9 cellular contexts compared by ENCODE assay signal in genomic region chr3:44584646-44585501, GRCh38. TPM values are rescaled to one million over a fixed set of nuclear protein-coding genes. Genes with fewer than 3 reads are reported as not detected.
DNase-seq lines count a peak whose midpoint lies in the region; ATAC-seq and TF ChIP-seq lines count a peak whose summit lies in the region.
"Had no signal": no experiment of that assay in that cellular context is flagged by ENCODE, and none has a peak within 500 bp of the region (broad histone marks: within the 10 kb centered on the region; RNA-seq: fewer than 3 reads in every experiment).

Gene ZNF660 (plus strand): TSS chr3:44584964. CDS start chr3:44594194, 9,230 bp downstream.

- peak; percentile 54 for ATAC-seq in GM21381 (IDR thresholded peaks at IDR 0.05; ENCODE audit: unreplicated experiment)
- peak; percentile 65 for ATAC-seq in activated naive CD8-positive, alpha-beta T cell treated with anti-CD3 and anti-CD28 coated beads, Interleukin-2, amount 50 U/mL, for 24 hours
- peak; percentile 91 to 97 (median 96) for ATAC-seq in heart left ventricle
- no peak for ATAC-seq in HG02970 (IDR thresholded peaks at IDR 0.05; ENCODE audit: low FRiP score, unreplicated experiment)
- ATAC-seq: Panc1 had no signal

- peak within 1 kb of the TSS; percentile 4 for H3K23ac ChIP-seq in neuronal stem cell (ENCODE audit: low read depth, low read length, poor library complexity)

- H2BK12ac ChIP-seq in neuronal stem cell (ENCODE audit: low read length) = no peak within 1 kb of the TSS

- peak within 1 kb of the TSS; percentile 58 for H3K4me3 Mint-ChIP-seq in activated naive CD8-positive, alpha-beta T cell treated with anti-CD3 and anti-CD28 coated beads, Interleukin-2, amount 50 U/mL, for 24 hours

- H3K27ac Mint-ChIP-seq in activated naive CD8-positive, alpha-beta T cell treated with anti-CD3 and anti-CD28 coated beads, Interleukin-2, amount 50 U/mL, for 24 hours = no peak within 1 kb of the TSS

- H3K4me1 ChIP-seq in heart left ventricle = peaks cover 0 to 18% (median 8%) of the 10 kb centered on the region in 12 donors
- peaks cover 9% of the 10 kb centered on the region in 2 donors for H3K4me1 ChIP-seq in neuronal stem cell (ENCODE audit: control insufficient read depth in 2 of 2, insufficient read depth in 1 of 2, low read depth in 1 of 2, low read length in 2 of 2)
- H3K4me1 ChIP-seq in effector memory CD4-positive, alpha-beta T cell (ENCODE audit: control insufficient read depth, insufficient read depth, low read length, poor library complexity, severe bottlenecking) = no peaks in the 10 kb centered on the region

- no peak within 1 kb of the TSS for H2BK120ac ChIP-seq in neuronal stem cell (ENCODE audit: low read depth, low read length)

- peaks cover 38% of the 10 kb centered on the region for H3K27me3 Mint-ChIP-seq in activated naive CD8-positive, alpha-beta T cell treated with anti-CD3 and anti-CD28 coated beads, Interleukin-2, amount 50 U/mL, for 24 hours

- H3K27me3 ChIP-seq in heart left ventricle (peaks cover 0 to 9% (median 0%) of the 10 kb centered on the region in 9 donors), neuronal stem cell (ENCODE audit: control insufficient read depth in 3 of 3, insufficient read depth in 3 of 3, low read depth in 1 of 3, low read length in 3 of 3) (no peaks in the 10 kb centered on the region)
- peaks cover 13% of the 10 kb centered on the region for H3K27me3 ChIP-seq in effector memory CD4-positive, alpha-beta T cell (replicated peaks; ENCODE audit: control insufficient read depth, insufficient read depth, low read length, poor library complexity, severe bottlenecking)

- intact Hi-C loops in heart left ventricle (cut with DNase I) = no loop called here

- H3K79me1 ChIP-seq in neuronal stem cell (ENCODE audit: low read depth, low read length) = no peaks in the 10 kb centered on the region

- no peak for TF ChIP-seq CTCF in heart left ventricle (IDR thresholded peaks at IDR 0.05)

- H3K18ac ChIP-seq in neuronal stem cell (ENCODE audit: low read length) = peak within 1 kb of the TSS; percentile 96

- H3K9me3 ChIP-seq in heart left ventricle (peaks cover 0 to 16% (median 0%) of the 10 kb centered on the region in 12 donors), neuronal stem cell (replicated peaks in 1 of 2; ENCODE audit: control insufficient read depth in 2 of 2, insufficient read depth in 1 of 2, low read depth in 1 of 2, low read length in 2 of 2) (peaks cover 6 to 40% of the 10 kb centered on the region in 2 donors)
- no peaks in the 10 kb centered on the region for H3K9me3 ChIP-seq in effector memory CD4-positive, alpha-beta T cell (ENCODE audit: control insufficient read depth, low read length)

- peak within 1 kb of the TSS; percentile 17 for H4K8ac ChIP-seq in neuronal stem cell (ENCODE audit: low read depth, low read length)

- H3K9me3 Mint-ChIP-seq in activated naive CD8-positive, alpha-beta T cell treated with anti-CD3 and anti-CD28 coated beads, Interleukin-2, amount 50 U/mL, for 24 hours = peaks cover 38% of the 10 kb centered on the region

- H3K4ac ChIP-seq in neuronal stem cell (ENCODE audit: low read length) = no peak within 1 kb of the TSS

- peak within 1 kb of the TSS in 10 of 12 donors; percentile 26 to 82 (median 73) for H3K27ac ChIP-seq in heart left ventricle
- H3K27ac ChIP-seq in neuronal stem cell (replicated peaks; ENCODE audit: low read length) = peak within 1 kb of the TSS; percentile 72
- H3K27ac ChIP-seq in effector memory CD4-positive, alpha-beta T cell (ENCODE audit: insufficient read depth, low read length, poor library complexity, severe bottlenecking) = no peak within 1 kb of the TSS

- H2AFZ ChIP-seq in neuronal stem cell (ENCODE audit: low read length) = peak within 1 kb of the TSS; percentile 91

- peaks cover 20% of the 10 kb centered on the region for H3K36me3 Mint-ChIP-seq in activated naive CD8-positive, alpha-beta T cell treated with anti-CD3 and anti-CD28 coated beads, Interleukin-2, amount 50 U/mL, for 24 hours (ENCODE audit: low read depth)

- H4K91ac ChIP-seq in neuronal stem cell (ENCODE audit: low read depth, low read length, poor library complexity) = no peak within 1 kb of the TSS

- DNase-seq in COR-L47 (lab: John Stamatoyannopoulos, UW) (peak; percentile 62), NCI-H2029 (lab: John Stamatoyannopoulos, UW) (peak; percentile 57), heart left ventricle (peak; percentile 65 to 76 (median 70)), neuronal stem cell (ENCODE audit: low spot score) (peak; percentile 90)
- peak; percentile 11 for DNase-seq in activated naive CD8-positive, alpha-beta T cell treated with anti-CD3 and anti-CD28 coated beads, Interleukin-2, amount 50 U/mL, for 24 hours
- no peak for DNase-seq in effector memory CD4-positive, alpha-beta T cell

- H3K36me3 ChIP-seq in heart left ventricle (peaks cover 0 to 30% (median 17%) of the 10 kb centered on the region in 9 donors), neuronal stem cell (replicated peaks in 1 of 2; ENCODE audit: control insufficient read depth in 2 of 2, insufficient read depth in 2 of 2, low read length in 2 of 2) (peaks cover 21 to 47% of the 10 kb centered on the region in 2 donors)
- no peaks in the 10 kb centered on the region for H3K36me3 ChIP-seq in effector memory CD4-positive, alpha-beta T cell (ENCODE audit: control insufficient read depth, insufficient read depth, low read length)

- H2AK5ac ChIP-seq in neuronal stem cell (ENCODE audit: low read depth, low read length) = peak within 1 kb of the TSS; percentile 9

- peak within 1 kb of the TSS; percentile 19 for H2BK5ac ChIP-seq in neuronal stem cell (ENCODE audit: low read length)

- H3K9ac ChIP-seq in neuronal stem cell (ENCODE audit: low read depth, low read length, poor library complexity) = peak within 1 kb of the TSS; percentile 93

- 1 to 2% (median 2%) methylated on average over 32 to 41 of the region's 41 CpGs for WGBS in heart left ventricle, 4 donors
- no CpG with 5 or more reads among the region's 41 CpGs for WGBS in neuronal stem cell (ENCODE audit: extremely low coverage in 2 of 2, insufficient read length in 2 of 2, insufficient replicate concordance in 1 of 2), 2 donors

- H3K4me3 ChIP-seq in heart left ventricle (peak within 1 kb of the TSS; percentile 37 to 96 (median 62)), neuronal stem cell (ENCODE audit: low read length in 2 of 2) (peak within 1 kb of the TSS; percentile 88 to 97)
- H3K4me3 ChIP-seq in effector memory CD4-positive, alpha-beta T cell (ENCODE audit: insufficient read depth, low read depth, low read length, poor library complexity, severe bottlenecking) = no peak within 1 kb of the TSS

- H3K4me2 ChIP-seq in neuronal stem cell (ENCODE audit: insufficient read depth, low read length, poor library complexity, severe bottlenecking) = peak within 1 kb of the TSS; percentile 65

- peaks cover 10% of the 10 kb centered on the region for H3K4me1 Mint-ChIP-seq in activated naive CD8-positive, alpha-beta T cell treated with anti-CD3 and anti-CD28 coated beads, Interleukin-2, amount 50 U/mL, for 24 hours

- H2BK15ac ChIP-seq in neuronal stem cell (ENCODE audit: low read length) = no peak within 1 kb of the TSS

- H3K14ac ChIP-seq in neuronal stem cell (ENCODE audit: low read length) = no peak within 1 kb of the TSS

- TF ChIP-seq POLR2A in heart left ventricle (IDR thresholded peaks at IDR 0.05) = peak in 1 of 2 donors; percentile 42

RNA-seq across cellular contexts. Expression of gene ZNF660, which starts in this region (rescaled TPM):
- 1 to 10 TPM in 6 of 9 donors, under 1 TPM in 3; 0.28 to 2.2 (median 1.3) TPM for total RNA-seq in heart left ventricle
- under 1 TPM; 0.49 to 0.53 TPM for polyA plus RNA-seq in heart left ventricle
- polyA plus RNA-seq in neuronal stem cell (2013, experiment 1 of 2) = 5.0 TPM
- polyA plus RNA-seq in neuronal stem cell (2013, experiment 2 of 2) = 5.3 TPM

Comparison
In these comparisons a context has a peak if more than half of its experiments do, and no peak if none do; other contexts are left out.
1. DNase-seq: peak in COR-L47 (single experiment), NCI-H2029 (single experiment), activated naive CD8-positive, alpha-beta T cell treated with anti-CD3 and anti-CD28 coated beads, Interleukin-2, amount 50 U/mL, for 24 hours (single experiment), heart left ventricle (5 of 5) and neuronal stem cell (single experiment); none in effector memory CD4-positive, alpha-beta T cell (0 of 3).